ENCODE assay signal across 8 cellular contexts in genomic region chr19:294819-295686, GRCh38. TPM values are rescaled to one million over a fixed set of nuclear protein-coding genes. Genes with fewer than 3 reads are reported as not detected.
DNase-seq lines count a peak whose midpoint lies in the region; ATAC-seq and TF ChIP-seq lines count a peak whose summit lies in the region.

No MANE protein-coding gene starts in this region.

- H3K4me1 ChIP-seq in GM23338 (ENCODE audit: insufficient read depth) = peaks cover 15% of the 10 kb centered on the region; the same call in 1 of the 2 replicates

- CTCF ChIA-PET in AG04449 (lab: Yijun Ruan, JAX) = interaction anchor here (1.0 to 2.9 kb wide), 15 partner anchors 10 to 215 kb away, joined by 3 to 17 read pairs (median 6); no protein-coding TSS in a partner anchor

- H3K27me3 ChIP-seq in GM23338 (ENCODE audit: insufficient read depth) = peaks cover 12% of the 10 kb centered on the region
- no peaks in the 10 kb centered on the region for H3K27me3 ChIP-seq in SU-DHL-6 (ENCODE audit: low read length)
- peaks cover 10% of the 10 kb centered on the region for H3K27me3 ChIP-seq in brain microvascular endothelial cell (replicated peaks)

- H3K4me3 ChIP-seq in AG04449 (ENCODE audit: low read depth, low read length) (peak overlapping the region; percentile 32), GM23338 (peak overlapping the region; percentile 54), SU-DHL-6 (ENCODE audit: insufficient read depth, low read length, poor library complexity, severe bottlenecking) (no peak overlapping the region), brain microvascular endothelial cell (ENCODE audit: low read depth, low read length) (peak overlapping the region; percentile 9)

- no peak overlapping the region for H3K9ac ChIP-seq in SU-DHL-6 (ENCODE audit: low read length)

- peaks cover 24% of the 10 kb centered on the region for H3K4me1 Mint-ChIP-seq in GM23338

- H3K36me3 Mint-ChIP-seq in GM23338 (ENCODE audit: low read depth) = peaks cover 18% of the 10 kb centered on the region

- POLR2A ChIA-PET in AG04449 (lab: Yijun Ruan, JAX) = interaction anchor here (1.5 kb wide), 1 partner anchor 16 kb away, joined by 5 read pairs; no protein-coding TSS in a partner anchor

- no peaks in the 10 kb centered on the region for H3K9me3 ChIP-seq in SU-DHL-6 (ENCODE audit: insufficient read depth, low read length)

- no peaks in the 10 kb centered on the region for H3K36me3 ChIP-seq in GM23338 (ENCODE audit: insufficient read depth)
- no peaks in the 10 kb centered on the region for H3K36me3 ChIP-seq in SU-DHL-6 (ENCODE audit: low read length)
- H3K36me3 ChIP-seq in brain microvascular endothelial cell (replicated peaks) = no peaks in the 10 kb centered on the region

- H3K9me2 ChIP-seq in GM23338 (ENCODE audit: insufficient read depth) (no peaks in the 10 kb centered on the region), SU-DHL-6 (replicated peaks; ENCODE audit: insufficient read depth, low read length) (no peaks in the 10 kb centered on the region)

- H3K4me2 ChIP-seq in GM23338 (peak overlapping the region; percentile 88), SU-DHL-6 (ENCODE audit: low read depth, low read length, poor library complexity, severe bottlenecking) (no peak overlapping the region)

- H3K4me3 Mint-ChIP-seq in GM23338 = peak overlapping the region; percentile 57; the same call in 2 of the 3 replicates

- TF ChIP-seq CTCF in AG04449 (IDR thresholded peaks at IDR 0.05; ENCODE audit: insufficient read depth, low read length, missing control alignments) (peak; percentile 97), GM23338 (conservative IDR thresholded peaks at IDR 0.05; ENCODE audit: low read depth in 2 of 2) (peak; percentile 74 to 90), SU-DHL-6 (IDR thresholded peaks at IDR 0.05; ENCODE audit: insufficient read depth, low read length, poor library complexity, severe bottlenecking) (peak; percentile 62), brain microvascular endothelial cell (IDR thresholded peaks at IDR 0.05; ENCODE audit: low read depth, low read length, missing control alignments) (peak; percentile 84)

- H3K27ac ChIP-seq in GM23338 (ENCODE audit: low read depth) (no peak overlapping the region), SU-DHL-6 (ENCODE audit: low read depth, low read length) (no peak overlapping the region), brain microvascular endothelial cell (no peak overlapping the region)

- no peak overlapping the region for H2AFZ ChIP-seq in GM23338
- no peak overlapping the region for H2AFZ ChIP-seq in SU-DHL-6 (ENCODE audit: low read depth, low read length, severe bottlenecking)

- ATAC-seq in GM23338 (peak; percentile 82), HG03442 (IDR thresholded peaks at IDR 0.05; ENCODE audit: unreplicated experiment) (no peak), HG02798 (IDR thresholded peaks at IDR 0.05; ENCODE audit: poor library complexity, unreplicated experiment) (no peak)

- H3K27me3 Mint-ChIP-seq in GM23338 (ENCODE audit: insufficient read depth, low read depth, poor library complexity) = peaks cover 25% of the 10 kb centered on the region

- in situ Hi-C loops in brain microvascular endothelial cell (cut with HindIII; ENCODE audit: low pct_ligation_motif_present, low sequenced_read_pairs) = no loop called here

- H3K79me2 ChIP-seq in GM23338 (replicated peaks; ENCODE audit: insufficient read depth) (no peaks in the 10 kb centered on the region), SU-DHL-6 (ENCODE audit: insufficient read depth, low read length) (no peaks in the 10 kb centered on the region)

- no peak overlapping the region for H3K27ac Mint-ChIP-seq in GM23338

- H4K20me1 ChIP-seq in GM23338 (replicated peaks; ENCODE audit: insufficient read depth) (peaks cover 2% of the 10 kb centered on the region; the same call in 1 of the 2 replicates), SU-DHL-6 (ENCODE audit: low read depth, low read length) (no peaks in the 10 kb centered on the region; the same call in 1 of the 2 replicates)

- no peak for DNase-seq in AG04449 (ENCODE audit: low read depth, low spot score)
- peak; percentile 81 for DNase-seq in GM23338 (ENCODE audit: low spot score)
- DNase-seq in brain microvascular endothelial cell = peak; percentile 18
- peak; percentile 17 for DNase-seq in kidney glomerular epithelial cell (lab: John Stamatoyannopoulos, UW)
- DNase-seq in stimulated activated CD4-positive, alpha-beta T cell treated with anti-CD3 and anti-CD28 coated beads, TNF-alpha, amount 100 ng/mL, for 24 hours (ENCODE audit: low read depth in 3 of 3) = peak in 2 of 3 experiments; percentile 17 to 42

- H3F3A ChIP-seq in GM23338 (replicated peaks; ENCODE audit: low read depth) = peaks cover under 1% of the 10 kb centered on the region; the same call in 1 of the 2 replicates
- H3F3A ChIP-seq in SU-DHL-6 (ENCODE audit: insufficient read depth) = no peaks in the 10 kb centered on the region

- H3K9me3 Mint-ChIP-seq in GM23338 = peaks cover 28% of the 10 kb centered on the region

TF ChIP-seq in GM23338, 12 proteins besides CTCF, POLR2A, EP300 and RAD21:
- TF ChIP-seq ZNF114 (CRISPR knock-in tag; IDR thresholded peaks at IDR 0.05) (no peak), CREB1 (CRISPR knock-in tag; IDR thresholded peaks at IDR 0.05; ENCODE audit: low read depth) (no peak), POLR2AphosphoS5 (IDR thresholded peaks at IDR 0.05; ENCODE audit: low read depth) (peak; percentile 34; the same call in 1 of the 2 replicates), NANOG (IDR thresholded peaks at IDR 0.05; ENCODE audit: borderline replicate concordance) (no peak)

RNA-seq across cellular contexts. Expression of gene PLPP2, which starts 3.9 kb away (rescaled TPM):
- total RNA-seq in GM23338 (2014; rRNA removed; shearing (Covaris generic)) = 75.8 and 82.6 TPM in 2 replicates
- 52.9 and 58.3 TPM in 2 replicates for polyA plus RNA-seq in GM23338 (2016; fragmentation: Nextera tagmentation; extraction: Ambion mirVana)

RNA-seq across cellular contexts. Expression of gene MIER2, which starts 49.5 kb away (rescaled TPM):
- total RNA-seq in GM23338 (2014; rRNA removed; shearing (Covaris generic)) = 37.9 and 41.3 TPM in 2 replicates
- polyA plus RNA-seq in GM23338 (2016; fragmentation: Nextera tagmentation; extraction: Ambion mirVana) = 30.2 and 34.0 TPM in 2 replicates
